ENCODE assay signal across 8 cellular contexts in the genomic region with DNA sequence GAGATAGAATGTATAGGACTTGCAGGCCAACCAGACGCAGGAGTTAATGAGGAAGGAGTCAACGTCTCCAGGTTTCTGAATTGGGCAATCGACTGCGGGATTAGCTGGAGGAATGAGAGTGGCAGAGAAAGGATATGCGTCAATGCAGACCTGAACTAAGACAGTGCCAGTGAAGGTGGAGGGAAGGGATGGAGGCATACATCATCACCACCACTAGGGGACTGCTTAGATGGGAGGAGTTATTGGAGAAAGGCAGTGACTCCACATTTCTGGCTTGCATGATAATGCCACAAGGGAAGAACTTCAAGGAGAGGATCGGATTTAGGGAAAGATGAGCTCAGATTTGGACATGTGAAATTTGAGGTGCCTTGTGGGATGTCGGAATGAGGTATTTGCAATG. TPM values are rescaled to one million over a fixed set of nuclear protein-coding genes. Genes with fewer than 3 reads are reported as not detected.
A peak's percentile ranks its signal among the peaks of the same experiment; 100 is the strongest.
DNase-seq lines count a peak whose midpoint lies in the region; ATAC-seq and TF ChIP-seq lines count a peak whose summit lies in the region.

No MANE protein-coding gene starts in this region.

- TF ChIP-seq CTCF in heart right ventricle (IDR thresholded peaks at IDR 0.05) (peak in 5 of 9 donors; percentile 11 to 48 (median 20)), fibroblast of villous mesenchyme (IDR thresholded peaks at IDR 0.05; ENCODE audit: insufficient read depth, low read depth, low read length) (peak; percentile 67), thoracic aorta (IDR thresholded peaks at IDR 0.05) (peak; percentile 22)

- H3K27me3 ChIP-seq in heart right ventricle (peaks cover 0 to 15% (median 0%) of the 10 kb centered on the region in 7 donors), thoracic aorta (replicated peaks; ENCODE audit: insufficient read depth) (no peaks in the 10 kb centered on the region)

- H3K4me1 Mint-ChIP-seq in effector memory CD8-positive, alpha-beta T cell (ENCODE audit: low read depth in 2 of 2): peaks cover 0 to 1% of the 10 kb centered on the region in 2 donors

- H3K36me3 ChIP-seq in heart right ventricle (no peaks in the 10 kb centered on the region), thoracic aorta (no peaks in the 10 kb centered on the region)

- 81 to 86% methylated on average over 7 of the region's 7 CpGs for WGBS in heart right ventricle, 2 donors

- intact Hi-C loops in heart right ventricle (cut with DNase I) (no loop called here), Right ventricle myocardium inferior (cut with DNase I) (no loop called here)

- no peaks in the 10 kb centered on the region for H3K9me3 Mint-ChIP-seq in effector memory CD8-positive, alpha-beta T cell

- no peak for DNase-seq in heart right ventricle
- no peak for DNase-seq in Right ventricle myocardium inferior (ENCODE audit: missing footprints)
- peak; percentile 39 for DNase-seq in RPMI8226
- peak; percentile 30 for DNase-seq in fibroblast of villous mesenchyme (ENCODE audit: low read depth)
- no peak for DNase-seq in thoracic aorta (ENCODE audit: low spot score)
- no peak for DNase-seq in effector memory CD8-positive, alpha-beta T cell
- no peak for DNase-seq in activated gamma-delta T cell (lab: John Stamatoyannopoulos, UW)

- H3K9me3 ChIP-seq in heart right ventricle: no peaks in the 10 kb centered on the region
- H3K9me3 ChIP-seq in thoracic aorta: no peaks in the 10 kb centered on the region

- peaks cover 54 to 71% of the 10 kb centered on the region in 2 donors for H3K27me3 Mint-ChIP-seq in effector memory CD8-positive, alpha-beta T cell

- no peaks in the 10 kb centered on the region for H3K4me1 ChIP-seq in heart right ventricle
- no peaks in the 10 kb centered on the region for H3K4me1 ChIP-seq in thoracic aorta (ENCODE audit: control insufficient read depth in 1 of 2, low read depth in 2 of 2)

- H3K4me3 ChIP-seq in heart right ventricle (no peak overlapping the region), fibroblast of villous mesenchyme (ENCODE audit: low read depth, low read length) (no peak overlapping the region), thoracic aorta (no peak overlapping the region)

- no peak overlapping the region for H3K27ac Mint-ChIP-seq in effector memory CD8-positive, alpha-beta T cell

- H3K4me3 Mint-ChIP-seq in effector memory CD8-positive, alpha-beta T cell: no peak overlapping the region

- no peak for ATAC-seq in heart right ventricle
- ATAC-seq in Right ventricle myocardium inferior: no peak
- ATAC-seq in HG03354 (IDR thresholded peaks at IDR 0.05; ENCODE audit: poor library complexity, severe bottlenecking, unreplicated experiment): peak; percentile 83
- no peak for ATAC-seq in thoracic aorta (ENCODE audit: insufficient number of reproducible peaks, low FRiP score, low read depth)
- no peak for ATAC-seq in effector memory CD8-positive, alpha-beta T cell (replicated peaks)

- H3K36me3 Mint-ChIP-seq in effector memory CD8-positive, alpha-beta T cell (ENCODE audit: insufficient read depth): peaks cover 4% of the 10 kb centered on the region

- H3K27ac ChIP-seq in heart right ventricle: no peak overlapping the region
- H3K27ac ChIP-seq in thoracic aorta: no peak overlapping the region

RNA-seq across cellular contexts. Expression of a gene that starts 17.4 kb away (rescaled TPM):
- 1 to 10 TPM in 2 of 10 donors, under 1 TPM in 8; 0.41 to 1.2 (median 0.81) TPM for total RNA-seq in heart right ventricle
- polyA plus RNA-seq in heart right ventricle: under 1 TPM; 0.37 to 0.42 TPM
- 1.4 TPM for total RNA-seq in Right ventricle myocardium inferior
- total RNA-seq in fibroblast of villous mesenchyme: 0.43 and 0.97 TPM in 2 replicates
- under 1 TPM; 0.14 to 0.42 TPM for total RNA-seq in thoracic aorta

RNA-seq across cellular contexts. Expression of a gene that starts 47.9 kb away (rescaled TPM):
- total RNA-seq in heart right ventricle (10 to 100 TPM; 13.8 to 22.0 (median 18.6) TPM), Right ventricle myocardium inferior (14.3 TPM), fibroblast of villous mesenchyme (41.2 and 43.6 TPM in 2 replicates), thoracic aorta (10 to 100 TPM; 41.7 to 76.2 TPM)
- polyA plus RNA-seq in heart right ventricle: 10 to 100 TPM in 1 of 2 donors, 1 to 10 TPM in 1; 6.1 to 20.0 TPM

Comparison
In these comparisons a context has a peak if more than half of its experiments do, and no peak if none do; other contexts are left out.
1. DNase-seq: peak in RPMI8226 (single experiment) and fibroblast of villous mesenchyme (single experiment); none in heart right ventricle (0 of 2), Right ventricle myocardium inferior (single experiment), thoracic aorta (single experiment), effector memory CD8-positive, alpha-beta T cell (0 of 3) and activated gamma-delta T cell (single experiment).
2. Peak in every context shown above with its lines, with median percentiles within 50 percentile points of each other: CTCF ChIP-seq.